Comparison of ENCODE assay signal across 7 cellular contexts in the genomic region with DNA sequence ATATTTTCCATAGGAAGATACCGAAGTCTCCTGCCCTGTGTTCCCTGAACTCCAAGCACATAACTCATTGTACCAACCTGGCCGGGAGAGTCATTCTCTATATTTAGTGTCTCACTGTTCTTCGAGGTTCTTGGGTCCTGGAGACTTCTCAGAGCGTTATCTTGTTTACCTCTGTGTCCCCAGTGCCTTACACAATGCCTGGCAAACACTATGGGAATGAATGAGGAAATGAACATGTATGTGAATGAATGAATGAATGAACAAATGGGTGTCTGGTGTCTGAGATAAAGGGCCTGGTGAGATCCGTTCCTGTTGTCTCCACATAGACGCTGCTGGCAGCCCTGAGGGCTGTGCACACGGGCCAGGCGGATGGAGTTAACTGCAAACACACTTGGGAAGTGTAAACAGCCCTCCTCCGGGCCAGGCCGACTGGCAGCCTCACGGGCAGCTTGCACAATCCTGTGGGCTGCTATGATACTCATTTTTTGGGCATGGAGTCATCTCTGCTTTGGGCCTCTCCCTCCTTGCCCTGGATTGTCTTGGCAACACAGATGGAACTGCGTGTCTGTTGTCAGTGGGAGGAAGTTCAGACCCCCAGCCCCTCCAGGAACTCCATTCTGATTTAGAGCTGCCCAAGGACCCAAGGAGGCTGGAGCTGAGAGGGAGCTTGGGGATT.
A peak's percentile ranks its signal among the peaks of the same experiment; 100 is the strongest.
DNase-seq lines count a peak whose midpoint lies in the region; ATAC-seq, FAIRE-seq and TF ChIP-seq lines count a peak whose summit lies in the region.

No MANE protein-coding gene starts in this region.

- no peak for TF ChIP-seq CTCF in kidney (IDR thresholded peaks at IDR 0.05; ENCODE audit: borderline replicate concordance, extremely low read depth, insufficient read depth)

- H3K9me3 ChIP-seq in MG63, result no peaks in the 10 kb centered on the region; the same call in 1 of the 2 replicates
- H3K9me3 ChIP-seq in kidney (ENCODE audit: control insufficient read depth in 1 of 2, low read length in 2 of 2), result peaks cover 0 to 9% of the 10 kb centered on the region in 2 donors

- DNase-seq in MG63, result peak; percentile 96
- DNase-seq in amniotic stem cell (lab: John Stamatoyannopoulos, UW), result peak; percentile 77
- DNase-seq in kidney, result peak; percentile 79
- DNase-seq in ureter (ENCODE audit: low spot score), result peak; percentile 88
- DNase-seq in stimulated activated naive CD4-positive, alpha-beta T cell treated with Interleukin-2 at 50 U/mL for 16 hours (lab: John Stamatoyannopoulos, UW), result no peak

- ATAC-seq in GM18502 (IDR thresholded peaks at IDR 0.05; ENCODE audit: poor library complexity, unreplicated experiment), result no peak
- no peak for ATAC-seq in HG03439 (IDR thresholded peaks at IDR 0.05; ENCODE audit: unreplicated experiment)

- no peaks in the 10 kb centered on the region for H3K27me3 ChIP-seq in MG63

- no peaks in the 10 kb centered on the region for H3K36me3 ChIP-seq in MG63
- no peaks in the 10 kb centered on the region for H3K36me3 ChIP-seq in kidney (ENCODE audit: control insufficient read depth in 1 of 2, insufficient read depth in 2 of 2, low read length in 2 of 2)

- FAIRE-seq in kidney (lab: Jason Lieb, UNC), result no peak

- H3K4me1 ChIP-seq in kidney (ENCODE audit: control insufficient read depth in 1 of 2, insufficient read depth in 1 of 2, low read depth in 1 of 2, low read length in 2 of 2), result no peaks in the 10 kb centered on the region

- H3K4me3 ChIP-seq in MG63 (no peak overlapping the region), kidney (ENCODE audit: low read length in 2 of 2) (no peak overlapping the region)

- H3K27ac ChIP-seq in kidney (ENCODE audit: low read depth in 2 of 2, low read length in 2 of 2), result no peak overlapping the region

- intact Hi-C loops in kidney (cut with DNase I), result no loop called here

- H3K9ac ChIP-seq in kidney (ENCODE audit: low read length in 2 of 2), result no peak overlapping the region
